8 cellular contexts compared by ENCODE assay signal in genomic region chr3:141795719-141796435, GRCh38. TPM values are rescaled to one million over a fixed set of nuclear protein-coding genes. Genes with fewer than 3 reads are reported as not detected.
DNase-seq lines count a peak whose midpoint lies in the region; ATAC-seq and TF ChIP-seq lines count a peak whose summit lies in the region.

No MANE protein-coding gene starts in this region.

- no peak overlapping the region for H2BK5ac ChIP-seq in IMR-90 (ENCODE audit: low read depth, low read length, poor library complexity, severe bottlenecking)

- POLR2A ChIA-PET in IMR-90 (lab: Charles Lee; ENCODE audit: unreplicated experiment) = no interaction called here

- no peak overlapping the region for H4K8ac ChIP-seq in IMR-90 (ENCODE audit: low read depth in 2 of 2, low read length in 2 of 2)

- peak overlapping the region; percentile 34; the same call in 1 of the 2 replicates for H3K4me3 ChIP-seq in BLaER1
- no peak overlapping the region for H3K4me3 ChIP-seq in IMR-90 (ENCODE audit: insufficient read depth, low read depth, low read length)
- no peak overlapping the region for H3K4me3 ChIP-seq in right cardiac atrium (ENCODE audit: low read length)
- H3K4me3 ChIP-seq in thoracic aorta = no peak overlapping the region
- H3K4me3 ChIP-seq in H7 (ENCODE audit: insufficient read depth, low read depth, low read length) = no peak overlapping the region

- H2BK15ac ChIP-seq in IMR-90 (ENCODE audit: low read depth, low read length) = no peak overlapping the region

- no peak overlapping the region for H3K14ac ChIP-seq in IMR-90 (replicated peaks; ENCODE audit: low read depth, low read length)

- peaks cover 58% of the 10 kb centered on the region for H3K4me1 ChIP-seq in BLaER1
- H3K4me1 ChIP-seq in IMR-90 (ENCODE audit: control insufficient read depth, insufficient read depth, low read length) = peaks cover 7% of the 10 kb centered on the region
- peaks cover 3% of the 10 kb centered on the region for H3K4me1 ChIP-seq in right cardiac atrium (ENCODE audit: control insufficient read depth, insufficient read depth, low read length)
- peaks cover 7 to 35% of the 10 kb centered on the region in 2 donors for H3K4me1 ChIP-seq in thoracic aorta (ENCODE audit: control insufficient read depth in 1 of 2, low read depth in 2 of 2)

- intact Hi-C loops in IMR-90 (cut with micrococcal nuclease) (no loop called here), right cardiac atrium (cut with DNase I) (loop anchor here in 1 of 4 donors (10.0 kb wide), 1 partner anchor 79 kb away; the partner anchor contains the start of gene ATP1B3)

- no peak overlapping the region for H3K56ac ChIP-seq in IMR-90 (ENCODE audit: extremely low read depth, insufficient read depth, low read length)

- H2AK5ac ChIP-seq in IMR-90 (ENCODE audit: low read depth, low read length) = no peak overlapping the region

- TF ChIP-seq CTCF in IMR-90 (conservative IDR thresholded peaks at IDR 0.05; ENCODE audit: low read depth, low read length) (no peak), thoracic aorta (IDR thresholded peaks at IDR 0.05) (no peak), GM13977 (IDR thresholded peaks at IDR 0.05; ENCODE audit: extremely low read depth, insufficient read depth, missing control alignments) (no peak)

- H3K4ac ChIP-seq in IMR-90 (ENCODE audit: low read depth, low read length) = no peak overlapping the region

- dilution Hi-C loops in IMR-90 (cut with HindIII; ENCODE audit: low sequenced_read_pairs, unreplicated experiment) = no loop called here

- H4K20me1 ChIP-seq in BLaER1 (no peaks in the 10 kb centered on the region), IMR-90 (ENCODE audit: insufficient read depth, low read length) (no peaks in the 10 kb centered on the region)

- H4K91ac ChIP-seq in IMR-90 (ENCODE audit: insufficient read depth, low read depth, low read length) = no peak overlapping the region

- DNase-seq in IMR-90 (no peak), right cardiac atrium (peak; percentile 80 to 91 (median 83)), thoracic aorta (ENCODE audit: low spot score) (no peak), H7 (no peak), GM13977 (ENCODE audit: low spot score) (no peak)
- DNase-seq in activated CD8-positive, alpha-beta memory T cell treated with anti-CD3 and anti-CD28 coated beads, Interleukin-2, amount 50 U/mL, for 1 hour (ENCODE audit: extremely low read depth) = peak; percentile 26

- TF ChIP-seq POLR2A in IMR-90 (IDR thresholded peaks at IDR 0.05; ENCODE audit: low read depth, low read length) = no peak

- H3K9me1 ChIP-seq in IMR-90 (ENCODE audit: insufficient read depth, low read length) = no peaks in the 10 kb centered on the region

- H2BK20ac ChIP-seq in IMR-90 (ENCODE audit: low read depth, low read length) = no peak overlapping the region

- H4K5ac ChIP-seq in IMR-90 (ENCODE audit: low read depth, low read length) = no peak overlapping the region

- H3K18ac ChIP-seq in IMR-90 (ENCODE audit: low read depth, low read length) = no peak overlapping the region

- H3K9ac ChIP-seq in BLaER1 (peak overlapping the region; percentile 92), IMR-90 (ENCODE audit: low read depth, low read length) (no peak overlapping the region)

- BruUV-seq in IMR-90 (replicated peaks; lab: Mats Ljungman, UMichigan) = no TSS peak

- 70% methylated on average over 2 of the region's 9 CpGs; no CpG with 5 or more reads in 1 of the 2 experiments for WGBS in IMR-90 (ENCODE audit: extremely low coverage in 2 of 2, insufficient read length in 1 of 2), 2 experiments
- 71% methylated on average over 9 of the region's 9 CpGs for WGBS in right cardiac atrium

- CTCF ChIA-PET in IMR-90 (lab: Yijun Ruan, JAX) = no interaction called here

- H3K79me1 ChIP-seq in IMR-90 (ENCODE audit: low read depth in 1 of 2, low read length in 2 of 2) = no peaks in the 10 kb centered on the region

- H2BK120ac ChIP-seq in IMR-90 (ENCODE audit: low read depth, low read length) = no peak overlapping the region

- H3K4me2 ChIP-seq in BLaER1 = peak overlapping the region; percentile 92
- H3K4me2 ChIP-seq in IMR-90 (ENCODE audit: low read depth, low read length) = no peak overlapping the region

- H3K9me3 ChIP-seq in BLaER1 = no peaks in the 10 kb centered on the region; the same call in 1 of the 2 replicates
- H3K9me3 ChIP-seq in IMR-90 (ENCODE audit: control insufficient read depth, insufficient read depth, low read length) = no peaks in the 10 kb centered on the region
- H3K9me3 ChIP-seq in right cardiac atrium (ENCODE audit: control insufficient read depth, low read length) = no peaks in the 10 kb centered on the region
- no peaks in the 10 kb centered on the region for H3K9me3 ChIP-seq in thoracic aorta

- H3K23ac ChIP-seq in IMR-90 (ENCODE audit: low read depth, low read length) = no peak overlapping the region

- no peak overlapping the region for H2AK9ac ChIP-seq in IMR-90 (replicated peaks; ENCODE audit: low read depth, low read length, poor library complexity)

- H2AFZ ChIP-seq in IMR-90 (replicated peaks; ENCODE audit: low read length, poor library complexity) = no peak overlapping the region

- H3K36me3 ChIP-seq in BLaER1 = no peaks in the 10 kb centered on the region
- H3K36me3 ChIP-seq in IMR-90 (ENCODE audit: control insufficient read depth, insufficient read depth, low read length) = no peaks in the 10 kb centered on the region
- H3K36me3 ChIP-seq in thoracic aorta = no peaks in the 10 kb centered on the region
- H3K36me3 ChIP-seq in H7 (replicated peaks; ENCODE audit: control insufficient read depth, insufficient read depth, low read length) = no peaks in the 10 kb centered on the region

- no peaks in the 10 kb centered on the region for H3K27me3 ChIP-seq in BLaER1
- H3K27me3 ChIP-seq in IMR-90 (ENCODE audit: control insufficient read depth, insufficient read depth, low read length) = 0 out of 2 replicates have a peak, but pooled peaks cover 1% of the 10 kb centered on the region
- no peaks in the 10 kb centered on the region for H3K27me3 ChIP-seq in right cardiac atrium (ENCODE audit: control insufficient read depth, insufficient read depth)
- no peaks in the 10 kb centered on the region for H3K27me3 ChIP-seq in thoracic aorta (replicated peaks; ENCODE audit: insufficient read depth)
- H3K27me3 ChIP-seq in H7 (ENCODE audit: control insufficient read depth, insufficient read depth, low read length) = peaks cover 10% of the 10 kb centered on the region

- ATAC-seq in IMR-90 (ENCODE audit: low read depth) (no peak), right cardiac atrium (peak; percentile 54 to 73), thoracic aorta (ENCODE audit: insufficient number of reproducible peaks, low FRiP score, low read depth) (peak; percentile 9), GM19023 (IDR thresholded peaks at IDR 0.05; ENCODE audit: unreplicated experiment) (no peak)

- in situ Hi-C loops in IMR-90 (cut with MboI; ENCODE audit: low sequenced_read_pairs) (no loop called here), GM13977 (cut with MboI; ENCODE audit: low pct_unique_long_range_greater_than_20kb, low sequenced_read_pairs, unreplicated experiment) (no loop called here)

- H3K27ac ChIP-seq in BLaER1 = peak overlapping the region; percentile 99
- no peak overlapping the region for H3K27ac ChIP-seq in IMR-90 (ENCODE audit: insufficient read depth, low read length)
- H3K27ac ChIP-seq in right cardiac atrium (ENCODE audit: low read length) = peak overlapping the region; percentile 25
- no peak overlapping the region for H3K27ac ChIP-seq in thoracic aorta

- TF ChIP-seq RAD21 in IMR-90 (IDR thresholded peaks at IDR 0.05; ENCODE audit: low read length) = no peak

TF ChIP-seq in IMR-90, 13 proteins besides CTCF, POLR2A, EP300 and RAD21:
- TF ChIP-seq NFE2L2 (IDR thresholded peaks at IDR 0.05; ENCODE audit: low read depth, low read length) (no peak), MAZ (IDR thresholded peaks at IDR 0.05; ENCODE audit: borderline replicate concordance, low read depth, low read length) (no peak), SMC3 (IDR thresholded peaks at IDR 0.05; ENCODE audit: low read depth, low read length) (no peak), CHD1 (IDR thresholded peaks at IDR 0.05; ENCODE audit: low read depth, low read length) (no peak), CEBPB (IDR thresholded peaks at IDR 0.05; ENCODE audit: low read depth, low read length) (0 out of 2 replicates have a peak, but pooled peaks have one; percentile 21)
- TF ChIP-seq, protein P1, sequence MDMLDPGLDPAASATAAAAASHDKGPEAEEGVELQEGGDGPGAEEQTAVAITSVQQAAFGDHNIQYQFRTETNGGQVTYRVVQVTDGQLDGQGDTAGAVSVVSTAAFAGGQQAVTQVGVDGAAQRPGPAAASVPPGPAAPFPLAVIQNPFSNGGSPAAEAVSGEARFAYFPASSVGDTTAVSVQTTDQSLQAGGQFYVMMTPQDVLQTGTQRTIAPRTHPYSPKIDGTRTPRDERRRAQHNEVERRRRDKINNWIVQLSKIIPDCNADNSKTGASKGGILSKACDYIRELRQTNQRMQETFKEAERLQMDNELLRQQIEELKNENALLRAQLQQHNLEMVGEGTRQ (IDR thresholded peaks at IDR 0.05; ENCODE audit: low read depth, low read length) = no peak
- TF ChIP-seq, protein P2, sequence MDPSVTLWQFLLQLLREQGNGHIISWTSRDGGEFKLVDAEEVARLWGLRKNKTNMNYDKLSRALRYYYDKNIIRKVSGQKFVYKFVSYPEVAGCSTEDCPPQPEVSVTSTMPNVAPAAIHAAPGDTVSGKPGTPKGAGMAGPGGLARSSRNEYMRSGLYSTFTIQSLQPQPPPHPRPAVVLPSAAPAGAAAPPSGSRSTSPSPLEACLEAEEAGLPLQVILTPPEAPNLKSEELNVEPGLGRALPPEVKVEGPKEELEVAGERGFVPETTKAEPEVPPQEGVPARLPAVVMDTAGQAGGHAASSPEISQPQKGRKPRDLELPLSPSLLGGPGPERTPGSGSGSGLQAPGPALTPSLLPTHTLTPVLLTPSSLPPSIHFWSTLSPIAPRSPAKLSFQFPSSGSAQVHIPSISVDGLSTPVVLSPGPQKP (IDR thresholded peaks at IDR 0.05; ENCODE audit: borderline replicate concordance, low read depth, low read length) = no peak

RNA-seq across cellular contexts. Expression of gene GRK7, which starts 32.7 kb away (rescaled TPM):
- total RNA-seq in IMR-90 (2012; rRNA removed) (not detected in 2 replicates), right cardiac atrium (not detected), thoracic aorta (not detected)
- polyA plus RNA-seq in IMR-90 (2012; rRNA removed) (not detected in 2 replicates), right cardiac atrium (not detected)
- not detected in 2 replicates for polyA plus RNA-seq in IMR-90 (2012; cell fraction: cytosol; rRNA removed)
- 0.01 TPM in 1 of 2 replicates, not detected in the other for polyA plus RNA-seq in IMR-90 (2012; cell fraction: nucleus; rRNA removed; ENCODE audit: low replicate concordance)
- total RNA-seq in H7 (2014; rRNA removed; shearing (Covaris generic)) = 0.04 TPM in 1 of 2 replicates, not detected in the other

RNA-seq across cellular contexts. Expression of gene RNF7, which starts 57.8 kb away (rescaled TPM):
- total RNA-seq in IMR-90 (2012; rRNA removed) (111 and 149 TPM in 2 replicates), right cardiac atrium (10 to 100 TPM; 66.2 to 91.6 (median 75.3) TPM), thoracic aorta (10 to 100 TPM; 53.9 to 54.7 TPM)
- polyA plus RNA-seq in IMR-90 (2012; rRNA removed) (70.5 and 98.7 TPM in 2 replicates), right cardiac atrium (128 TPM)
- 119 and 155 TPM in 2 replicates for polyA plus RNA-seq in IMR-90 (2012; cell fraction: cytosol; rRNA removed)
- polyA plus RNA-seq in IMR-90 (2012; cell fraction: nucleus; rRNA removed; ENCODE audit: low replicate concordance) = 33.0 and 66.1 TPM in 2 replicates
- total RNA-seq in H7 (2014; rRNA removed; shearing (Covaris generic)) = 64.0 and 72.9 TPM in 2 replicates

Comparison
In these comparisons a context has a peak if more than half of its experiments do, and no peak if none do; other contexts are left out.
1. H3K27ac ChIP-seq: peak in BLaER1 (single experiment) and right cardiac atrium (single experiment); none in IMR-90 (single experiment) and thoracic aorta (0 of 2).
2. ATAC-seq: peak in right cardiac atrium (2 of 2) and thoracic aorta (single experiment); none in IMR-90 (single experiment) and GM19023 (single experiment).
3. DNase-seq: peak in activated CD8-positive, alpha-beta memory T cell treated with anti-CD3 and anti-CD28 coated beads, Interleukin-2, amount 50 U/mL, for 1 hour (single experiment) and right cardiac atrium (3 of 3); none in IMR-90 (single experiment), thoracic aorta (single experiment), H7 (single experiment) and GM13977 (single experiment).